Comparison of ENCODE assay signal across 33 cellular contexts in genomic region chr16:72029567-72030271, GRCh38. TPM values are rescaled to one million over a fixed set of nuclear protein-coding genes. Genes with fewer than 3 reads are reported as not detected.
"Had no signal": no experiment of that assay in that cellular context is flagged by ENCODE, and none has a peak within 500 bp of the region (broad histone marks: within the 10 kb centered on the region; RNA-seq: fewer than 3 reads in every experiment).

No MANE protein-coding gene starts in this region.

- H3K27ac ChIP-seq: esophagus muscularis mucosa, foreskin keratinocyte, heart right ventricle, prostate gland, right atrium auricular region, sigmoid colon, stomach, thyroid gland, vagina had no signal

- H3K4me3 ChIP-seq: esophagus muscularis mucosa, heart right ventricle, lung, prostate gland, right atrium auricular region, sigmoid colon, stomach, thyroid gland, vagina had no signal

- ATAC-seq: foreskin keratinocyte; heart right ventricle; left ventricle myocardium superior; natural killer cell treated with Interleukin-12 subunit alpha and Interleukin-12 subunit beta and Interleukin-15 and Interleukin-18, amount 100 ng/mL, for 72 hours; stimulated activated effector memory CD8-positive, alpha-beta T cell treated with anti-CD3 and anti-CD28 coated beads, Interleukin-12 subunit alpha, Interleukin-12 subunit beta, amount 100 ng/mL, for 72 hours had no signal

- DNase-seq: effector CD8-positive, alpha-beta T cell; foreskin keratinocyte; glutamatergic neuron; heart right ventricle; hippocampal formation; left ventricle myocardium superior; nucleus accumbens; sigmoid colon; stimulated activated CD4-positive, alpha-beta T cell treated with anti-CD3 and anti-CD28 coated beads, Interleukin-2, amount 100 ng/mL, for 24 hours; stimulated activated CD4-positive, alpha-beta T cell treated with anti-CD3 and anti-CD28 coated beads, Interleukin-4, amount 100 ng/mL, for 24 hours; stimulated activated naive CD4-positive, alpha-beta T cell treated with Interleukin-2 at 50 U/mL for 16 hours; stomach; thyroid gland; trophoblast cell had no signal

- H3K27me3 Mint-ChIP-seq: dendritic cell treated with granulocyte-macrophage colony-stimulating factor and Interleukin-4, amounts not matched to agents 40 ng/mL and 50 ng/mL, for 4 days; memory B cell; natural killer cell treated with Interleukin-12 subunit alpha and Interleukin-12 subunit beta and Interleukin-15 and Interleukin-18, amount 100 ng/mL, for 72 hours had no signal

- H3K4me1 ChIP-seq: esophagus muscularis mucosa, foreskin keratinocyte, heart right ventricle, prostate gland, right atrium auricular region, sigmoid colon, stomach, vagina had no signal

- H3K4me3 Mint-ChIP-seq: dendritic cell treated with granulocyte-macrophage colony-stimulating factor and Interleukin-4, amounts not matched to agents 40 ng/mL and 50 ng/mL, for 4 days; memory B cell; natural killer cell treated with Interleukin-12 subunit alpha and Interleukin-12 subunit beta and Interleukin-15 and Interleukin-18, amount 100 ng/mL, for 72 hours; stimulated activated effector memory CD8-positive, alpha-beta T cell treated with anti-CD3 and anti-CD28 coated beads, Interleukin-12 subunit alpha, Interleukin-12 subunit beta, amount 100 ng/mL, for 72 hours had no signal

- H3K36me3 ChIP-seq: prostate gland, thyroid gland had no signal

- H3K9me3 ChIP-seq: esophagus muscularis mucosa, heart right ventricle, prostate gland, right atrium auricular region, sigmoid colon, stomach, thyroid gland, vagina had no signal

- H3K27me3 ChIP-seq: esophagus muscularis mucosa, foreskin keratinocyte, heart right ventricle, right atrium auricular region, sigmoid colon, stomach, thyroid gland, vagina had no signal

- H3K27ac Mint-ChIP-seq: dendritic cell treated with granulocyte-macrophage colony-stimulating factor and Interleukin-4, amounts not matched to agents 40 ng/mL and 50 ng/mL, for 4 days; memory B cell; natural killer cell treated with Interleukin-12 subunit alpha and Interleukin-12 subunit beta and Interleukin-15 and Interleukin-18, amount 100 ng/mL, for 72 hours; stimulated activated effector memory CD8-positive, alpha-beta T cell treated with anti-CD3 and anti-CD28 coated beads, Interleukin-12 subunit alpha, Interleukin-12 subunit beta, amount 100 ng/mL, for 72 hours had no signal

- H3K4me1 Mint-ChIP-seq: memory B cell; stimulated activated effector memory CD8-positive, alpha-beta T cell treated with anti-CD3 and anti-CD28 coated beads, Interleukin-12 subunit alpha, Interleukin-12 subunit beta, amount 100 ng/mL, for 72 hours had no signal

- H3K9me3 Mint-ChIP-seq: dendritic cell treated with granulocyte-macrophage colony-stimulating factor and Interleukin-4, amounts not matched to agents 40 ng/mL and 50 ng/mL, for 4 days; memory B cell; natural killer cell treated with Interleukin-12 subunit alpha and Interleukin-12 subunit beta and Interleukin-15 and Interleukin-18, amount 100 ng/mL, for 72 hours; stimulated activated effector memory CD8-positive, alpha-beta T cell treated with anti-CD3 and anti-CD28 coated beads, Interleukin-12 subunit alpha, Interleukin-12 subunit beta, amount 100 ng/mL, for 72 hours had no signal

RNA-seq across cellular contexts. Expression of gene HP, which starts 24.6 kb away (rescaled TPM):
- total RNA-seq: endothelial cell of umbilical vein; epithelial cell of proximal tubule; fibroblast of lung; foreskin keratinocyte; natural killer cell treated with Interleukin-12 subunit alpha and Interleukin-12 subunit beta and Interleukin-15 and Interleukin-18, amount 100 ng/mL, for 72 hours; osteocyte had no signal
- polyA plus RNA-seq: endothelial cell of umbilical vein, fibroblast of lung, foreskin keratinocyte had no signal

RNA-seq across cellular contexts. Expression of gene PKD1L3, which starts 29.5 kb away (rescaled TPM):
- total RNA-seq: endothelial cell of umbilical vein; epithelial cell of proximal tubule; fibroblast of lung; foreskin keratinocyte; natural killer cell treated with Interleukin-12 subunit alpha and Interleukin-12 subunit beta and Interleukin-15 and Interleukin-18, amount 100 ng/mL, for 72 hours; osteocyte; vagina had no signal
- polyA plus RNA-seq: endothelial cell of umbilical vein, fibroblast of lung, foreskin keratinocyte, keratinocyte had no signal

RNA-seq across cellular contexts. Expression of gene HPR, which starts 33.3 kb away (rescaled TPM):
- total RNA-seq: endothelial cell of umbilical vein; epithelial cell of proximal tubule; fibroblast of lung; foreskin keratinocyte; mononuclear cell; natural killer cell treated with Interleukin-12 subunit alpha and Interleukin-12 subunit beta and Interleukin-15 and Interleukin-18, amount 100 ng/mL, for 72 hours; osteocyte; skeletal muscle tissue; subcutaneous adipose tissue; temporal lobe; thyroid gland; ureter had no signal
- polyA plus RNA-seq: endothelial cell of umbilical vein, foreskin keratinocyte, keratinocyte had no signal
